In genomic region chr5:138352722-138353549, GRCh38 we compare ENCODE assay signal across 7 cellular contexts. TPM values are rescaled to one million over a fixed set of nuclear protein-coding genes. Genes with fewer than 3 reads are reported as not detected.
A peak's percentile ranks its signal among the peaks of the same experiment; 100 is the strongest.
DNase-seq lines count a peak whose midpoint lies in the region; TF ChIP-seq lines count a peak whose summit lies in the region.

No MANE protein-coding gene starts in this region.

- no peak for TF ChIP-seq RAD21 in liver (IDR thresholded peaks at IDR 0.05)

- in situ Hi-C loops in GM13976 (cut with MboI; ENCODE audit: low sequenced_read_pairs, unreplicated experiment): no loop called here

- H3K9ac ChIP-seq in colonic mucosa (ENCODE audit: low read depth in 2 of 2, low read length in 2 of 2) (peak overlapping the region; percentile 97 to 98), liver (ENCODE audit: low read depth in 1 of 2, low read length in 2 of 2) (peak overlapping the region; percentile 86 to 97)

- peak overlapping the region; percentile 99 for H3K27ac ChIP-seq in colonic mucosa
- peak overlapping the region; percentile 89 to 92 for H3K27ac ChIP-seq in liver (ENCODE audit: low read depth in 1 of 2, low read length in 2 of 2)

- H3K27me3 ChIP-seq in colonic mucosa (no peaks in the 10 kb centered on the region), liver (ENCODE audit: control insufficient read depth in 4 of 4, insufficient read depth in 4 of 4, low read length in 3 of 4) (no peaks in the 10 kb centered on the region)

- WGBS in liver: under 1% methylated on average over 88 of the region's 88 CpGs

- peak; percentile 71 for TF ChIP-seq CTCF in GM13976 (IDR thresholded peaks at IDR 0.05; ENCODE audit: borderline replicate concordance, control extremely low read depth, extremely low read depth, insufficient read depth, missing control alignments)
- TF ChIP-seq CTCF in colonic mucosa (IDR thresholded peaks at IDR 0.05): peak; percentile 21
- TF ChIP-seq CTCF in liver (IDR thresholded peaks at IDR 0.05; ENCODE audit: low read depth, low read length, missing input control): peak; percentile 3

- intact Hi-C loops in colonic mucosa (cut with DNase I): no loop called here

- H3K4me3 ChIP-seq in colonic mucosa (peak overlapping the region; percentile 96), liver (ENCODE audit: low read depth in 1 of 3, low read length in 3 of 3) (peak overlapping the region; percentile 87 to 99 (median 90))

- H3K4me1 ChIP-seq in colonic mucosa (no peaks in the 10 kb centered on the region), liver (ENCODE audit: control insufficient read depth in 4 of 4, insufficient read depth in 4 of 4, low read length in 3 of 4) (peaks cover 4 to 20% (median 18%) of the 10 kb centered on the region in 4 donors)

- CTCF ChIA-PET in HEK293T (lab: Yijun Ruan, JAX): interaction anchor here (0.6 to 4.6 kb wide), 33 partner anchors 8 to 223 kb away, joined by 3 to 55 read pairs (median 4); partner anchors contain the start of genes CDC23, CDC25C and FAM53C

- POLR2A ChIA-PET in HEK293T (lab: Yijun Ruan, JAX): interaction anchor here (0.9 to 8.9 kb wide), 9 partner anchors 15 to 223 kb away, joined by 4 to 124 read pairs (median 9); partner anchors contain the start of genes BRD8, CDC23, CDC25C and FAM53C

- H3K9me3 ChIP-seq in colonic mucosa (no peaks in the 10 kb centered on the region), liver (ENCODE audit: control insufficient read depth in 4 of 4, low read length in 3 of 4) (no peaks in the 10 kb centered on the region)

- peak; percentile 82 for DNase-seq in GM13976 (ENCODE audit: low spot score)
- DNase-seq in HEK293T (ENCODE audit: extremely low spot score): peak; percentile 28
- peak; percentile 72 for DNase-seq in NAMALWA (ENCODE audit: low spot score)
- peak; percentile 51 to 56 for DNase-seq in activated CD4-positive, alpha-beta T cell treated with anti-CD3 and anti-CD28 coated beads for 24 hours (ENCODE audit: low read depth in 2 of 2)
- peak; percentile 77 for DNase-seq in colonic mucosa
- DNase-seq in stimulated activated CD4-positive, alpha-beta T cell treated with anti-CD3 and anti-CD28 coated beads, Interleukin-4, amount 100 ng/mL, for 4 hours: peak; percentile 65 to 68

- H3K36me3 ChIP-seq in colonic mucosa: no peaks in the 10 kb centered on the region
- H3K36me3 ChIP-seq in liver (ENCODE audit: control insufficient read depth in 4 of 4, insufficient read depth in 3 of 4, low read depth in 1 of 4, low read length in 3 of 4): peaks cover 0 to 2% (median under 1%) of the 10 kb centered on the region in 4 donors

TF ChIP-seq in HEK293T, 16 proteins besides CTCF, POLR2A, EP300 and RAD21:
- TF ChIP-seq ARNT (IDR thresholded peaks at IDR 0.05) (no peak), LEF1 (IDR thresholded peaks at IDR 0.05; ENCODE audit: borderline replicate concordance) (no peak), FOXA1 (IDR thresholded peaks at IDR 0.05) (no peak), SP1 (IDR thresholded peaks at IDR 0.05) (no peak), ELF4 (IDR thresholded peaks at IDR 0.05) (no peak), L3MBTL2 (conservative IDR thresholded peaks at IDR 0.05) (no peak), NFRKB (IDR thresholded peaks at IDR 0.05) (no peak), CTBP1 (IDR thresholded peaks at IDR 0.05; ENCODE audit: borderline replicate concordance) (no peak), FOXM1 (IDR thresholded peaks at IDR 0.05; ENCODE audit: borderline replicate concordance) (no peak), ZNF384 (IDR thresholded peaks at IDR 0.05) (no peak), FOXK2 (IDR thresholded peaks at IDR 0.05) (no peak), SUZ12 (IDR thresholded peaks at IDR 0.05) (no peak), TARDBP (IDR thresholded peaks at IDR 0.05) (no peak), HDGF (IDR thresholded peaks at IDR 0.05; ENCODE audit: borderline replicate concordance) (no peak), BHLHE40 (IDR thresholded peaks at IDR 0.05; ENCODE audit: borderline replicate concordance) (no peak)
- TF ChIP-seq, protein P1, sequence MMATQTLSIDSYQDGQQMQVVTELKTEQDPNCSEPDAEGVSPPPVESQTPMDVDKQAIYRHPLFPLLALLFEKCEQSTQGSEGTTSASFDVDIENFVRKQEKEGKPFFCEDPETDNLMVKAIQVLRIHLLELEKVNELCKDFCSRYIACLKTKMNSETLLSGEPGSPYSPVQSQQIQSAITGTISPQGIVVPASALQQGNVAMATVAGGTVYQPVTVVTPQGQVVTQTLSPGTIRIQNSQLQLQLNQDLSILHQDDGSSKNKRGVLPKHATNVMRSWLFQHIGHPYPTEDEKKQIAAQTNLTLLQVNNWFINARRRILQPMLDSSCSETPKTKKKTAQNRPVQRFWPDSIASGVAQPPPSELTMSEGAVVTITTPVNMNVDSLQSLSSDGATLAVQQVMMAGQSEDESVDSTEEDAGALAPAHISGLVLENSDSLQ (IDR thresholded peaks at IDR 0.05): no peak

TF ChIP-seq in liver, 16 proteins besides CTCF, POLR2A, EP300 and RAD21:
- TF ChIP-seq HNF4A (conservative IDR thresholded peaks at IDR 0.05) (no peak), YY1 (IDR thresholded peaks at IDR 0.05) (peak; percentile 63)

RNA-seq across cellular contexts. Expression of gene KDM3B, which starts 0.5 kb away (rescaled TPM):
- 10 to 100 TPM; 62.3 to 77.5 TPM for total RNA-seq in colonic mucosa
- total RNA-seq in liver: 10 to 100 TPM; 29.2 to 39.6 TPM
- 1 to 10 TPM; 6.8 to 8.4 TPM for polyA plus RNA-seq in liver

RNA-seq across cellular contexts. Expression of gene FAM53C, which starts 14.9 kb away (rescaled TPM):
- total RNA-seq in colonic mucosa (10 to 100 TPM; 14.8 to 18.6 TPM), liver (10 to 100 TPM; 11.1 to 16.9 TPM)
- 1 to 10 TPM; 4.2 to 6.6 TPM for polyA plus RNA-seq in liver

RNA-seq across cellular contexts. Expression of gene CDC25C, which starts 21.3 kb away (rescaled TPM):
- total RNA-seq in colonic mucosa: 10 to 100 TPM in 1 of 2 donors, 1 to 10 TPM in 1; 4.3 to 10.2 TPM
- 1 to 10 TPM in 1 of 2 donors, not detected in 1; 6.9 TPM for total RNA-seq in liver
- under 1 TPM; 0.49 to 0.59 TPM for polyA plus RNA-seq in liver

Comparison
In these comparisons a context has a peak if more than half of its experiments do, and no peak if none do; other contexts are left out.
1. Peak in every context shown above with its lines: DNase-seq, H3K4me3 ChIP-seq and H3K27ac ChIP-seq.
2. DNase-seq: peak in every context shown above with its lines; median percentile 82 in GM13976; 77 in colonic mucosa; 72 in NAMALWA; 66 in stimulated activated CD4-positive, alpha-beta T cell treated with anti-CD3 and anti-CD28 coated beads, Interleukin-4, amount 100 ng/mL, for 4 hours; 54 in activated CD4-positive, alpha-beta T cell treated with anti-CD3 and anti-CD28 coated beads for 24 hours; 28 in HEK293T.
3. CTCF ChIP-seq: peak in every context shown above with its lines; median percentile 71 in GM13976; 21 in colonic mucosa; 3 in liver.